Comparison of ENCODE assay signal across 17 cellular contexts in genomic region chr12:91180162-91180561, GRCh38. TPM values are rescaled to one million over a fixed set of nuclear protein-coding genes. Genes with fewer than 3 reads are reported as not detected.
A peak's percentile ranks its signal among the peaks of the same experiment; 100 is the strongest.
DNase-seq lines count a peak whose midpoint lies in the region; ATAC-seq, FAIRE-seq and TF ChIP-seq lines count a peak whose summit lies in the region.
"Had no signal": no experiment of that assay in that cellular context is flagged by ENCODE, and none has a peak within 500 bp of the region (broad histone marks: within the 10 kb centered on the region; RNA-seq: fewer than 3 reads in every experiment).

No MANE protein-coding gene starts in this region.

- no peaks in the 10 kb centered on the region for H3K4me1 ChIP-seq in right cardiac atrium (ENCODE audit: control insufficient read depth, insufficient read depth, low read length)

- H3K36me3 ChIP-seq in BJ (ENCODE audit: control insufficient read depth, insufficient read depth, low read length) = no peaks in the 10 kb centered on the region

- no peaks in the 10 kb centered on the region for H3K9me3 ChIP-seq in right cardiac atrium (ENCODE audit: control insufficient read depth, low read length)

- no peak for TF ChIP-seq CTCF in BJ (IDR thresholded peaks at IDR 0.05; ENCODE audit: insufficient read depth, low read depth, low read length)

- FAIRE-seq in GM19239 (lab: Jason Lieb, UNC) = no peak
- FAIRE-seq: islet of Langerhans had no signal

- 58% methylated on average over 3 of the region's 3 CpGs for WGBS in right cardiac atrium

- H3K27ac ChIP-seq in angular gyrus (ENCODE audit: low read depth, low read length) (peak overlapping the region; percentile 8), right cardiac atrium (ENCODE audit: low read length) (no peak overlapping the region), skin epidermis (peak overlapping the region in 19 of 21 experiments; percentile 35 to 92 (median 73))

- ATAC-seq in right cardiac atrium = no peak

- H3K4me3 ChIP-seq in BJ (ENCODE audit: low read depth, low read length) = peak overlapping the region; percentile 35
- peak overlapping the region; percentile 76 for H3K4me3 ChIP-seq in right cardiac atrium (ENCODE audit: low read length)
- H3K4me3 ChIP-seq in skin epidermis = peak overlapping the region in 6 of 7 experiments; percentile 4 to 37 (median 22)

- H3K27me3 ChIP-seq in BJ (ENCODE audit: control insufficient read depth, insufficient read depth, low read length) (no peaks in the 10 kb centered on the region), right cardiac atrium (ENCODE audit: control insufficient read depth, insufficient read depth) (no peaks in the 10 kb centered on the region)

- intact Hi-C loops in right cardiac atrium (cut with DNase I) = loop anchor here in 1 of 4 donors (10.0 kb wide), 1 partner anchor 65 kb away; no protein-coding TSS in a partner anchor

- DNase-seq in BJ (ENCODE audit: low read depth) = no peak
- DNase-seq in right cardiac atrium = no peak
- no peak for DNase-seq in activated naive CD4-positive, alpha-beta T cell treated with Interleukin-2 at 50 U/mL for 16 hours
- DNase-seq in GM19239 (ENCODE audit: insufficient read length, low spot score) = no peak
- no peak for DNase-seq in RPMI8226
- no peak for DNase-seq in NCI-H2081 (lab: John Stamatoyannopoulos, UW)
- DNase-seq: activated T-cell treated with anti-CD3 and anti-CD28 coated beads, Interleukin-2, amount 50 U/mL, for 48 hours; CD4-positive, alpha-beta T cell; erythroblast; GF-D8; Kasumi-1; NCI-H2107; nephron progenitor cell; stimulated activated CD8-positive, alpha-beta memory T cell treated with anti-CD3 and anti-CD28 coated beads, Interleukin-4, amount 100 ng/mL, for 48 hours had no signal

- CTCF ChIA-PET in BJ (lab: Yijun Ruan, JAX) = interaction anchor here (1.0 to 7.3 kb wide), 8 partner anchors 11 to 201 kb away, joined by 3 to 43 read pairs (median 8); no protein-coding TSS in a partner anchor

- POLR2A ChIA-PET in BJ (lab: Charles Lee) = interaction anchor here (0.6 to 1.1 kb wide), 4 partner anchors 69 to 966 kb away, joined by 3 to 5 read pairs (median 3); partner anchors contain the start of gene LUM

RNA-seq across cellular contexts. Expression of gene DCN, which starts 2.5 kb away (rescaled TPM):
- polyA plus RNA-seq in BJ (2011; rRNA removed) (823 and 944 TPM in 2 replicates), right cardiac atrium (764 TPM)
- 161 and 191 TPM in 2 replicates for polyA minus RNA-seq in BJ (2011; rRNA and poly(A)+ RNA removed)
- total RNA-seq in right cardiac atrium = 1,000 to 10,000 TPM; 1,110 to 1,790 (median 1,514) TPM
- total RNA-seq: CD4-positive, alpha-beta T cell had no signal

Comparison
In these comparisons a context has a peak if more than half of its experiments do, and no peak if none do; other contexts are left out.
1. H3K4me3 ChIP-seq: peak in every context shown above with its lines; median percentile 76 in right cardiac atrium; 35 in BJ; 22 in skin epidermis.